27 cellular contexts compared by ENCODE assay signal in genomic region chr4:143256456-143256855, GRCh38.
"Had no signal": no experiment of that assay in that cellular context is flagged by ENCODE, and none has a peak within 500 bp of the region (broad histone marks: within the 10 kb centered on the region; RNA-seq: fewer than 3 reads in every experiment).

No MANE protein-coding gene starts in this region.

- H3K27ac Mint-ChIP-seq: activated CD4-positive, alpha-beta T cell treated with anti-CD3 and anti-CD28 coated beads for 36 hours; activated CD4-positive, alpha-beta T cell treated with anti-CD3 and anti-CD28 coated beads, Interleukin-2, amount 10 ng/mL, durations not matched to agents 7 days and 5 days; activated CD8-positive, alpha-beta T cell treated with anti-CD3 and anti-CD28 coated beads, Interleukin-2, amount 10 ng/mL, durations not matched to agents 7 days and 5 days; activated naive CD4-positive, alpha-beta T cell treated with anti-CD3 and anti-CD28 coated beads, Interleukin-2, amount 50 U/mL, for 24 hours; activated naive CD8-positive, alpha-beta T cell treated with anti-CD3 and anti-CD28 coated beads, Interleukin-2, amount 10 ng/mL, durations not matched to agents 7 days and 5 days; activated T-helper 2 cell treated with anti-CD3 and anti-CD28 coated beads, Interferon-gamma antibody, Interleukin-2, Interleukin-4, amounts not matched to agents 10 μg/mL and 5 μg/mL and 100 μg/mL, durations not matched to agents 14 hours and 24 hours and 36 hours; T-helper 1 cell treated with Interleukin-12 subunit alpha and Interleukin-12 subunit beta and Interleukin-4 antibody, amounts not matched to agents 30 μg/mL and 1 μg/mL, for 36 hours; T-helper 2 cell treated with Interferon-gamma antibody and Interleukin-4, amounts not matched to agents 5 μg/mL and 100 μg/mL, for 36 hours had no signal

- H3K36me3 Mint-ChIP-seq: activated naive CD4-positive, alpha-beta T cell treated with anti-CD3 and anti-CD28 coated beads, Interleukin-2, amount 50 U/mL, for 24 hours had no signal

- ATAC-seq: activated CD4-positive, alpha-beta T cell treated with anti-CD3 and anti-CD28 coated beads for 36 hours; activated CD8-positive, alpha-beta T cell treated with anti-CD3 and anti-CD28 coated beads, Interleukin-2, amount 10 ng/mL, durations not matched to agents 7 days and 5 days; body of pancreas had no signal

- H3K36me3 ChIP-seq: SJCRH30 had no signal

- DNase-seq: activated CD4-positive, alpha-beta T cell treated with anti-CD3 and anti-CD28 coated beads for 36 hours; activated CD4-positive, alpha-beta T cell treated with anti-CD3 and anti-CD28 coated beads, Interleukin-2, amount 10 ng/mL, durations not matched to agents 7 days and 5 days; activated CD4-positive, alpha-beta T cell treated with anti-CD3 and anti-CD28 coated beads, Interleukin-2, amount 50 U/mL, for 48 hours; activated CD8-positive, alpha-beta T cell treated with anti-CD3 and anti-CD28 coated beads, Interleukin-2, amount 10 ng/mL, durations not matched to agents 7 days and 5 days; activated gamma-delta T cell; activated naive CD4-positive, alpha-beta T cell treated with Interleukin-2 at 50 U/mL for 16 hours; activated naive CD8-positive, alpha-beta T cell treated with anti-CD3 and anti-CD28 coated beads, Interleukin-2, amount 10 ng/mL, durations not matched to agents 7 days and 5 days; activated T-cell treated with anti-CD3 and anti-CD28 coated beads, Interleukin-2, amount 50 U/mL, for 24 hours; amygdala; body of pancreas; central memory CD4-positive, alpha-beta T cell; NCI-H1105; NCI-H1417 treated with DMSO at 0.1 percent for 48 hours; NCI-H1694; NCI-H2029; NCI-H345; NCI-H526; NCI-H748 treated with DMSO at 0.1 percent for 48 hours; NK-92 treated with Interleukin-12 subunit alpha and Interleukin-12 subunit beta, amount 100 ng/mL, for 24 hours; SHP77; SJCRH30 had no signal

- H3K27me3 ChIP-seq: body of pancreas, SJCRH30 had no signal

- H3K9me3 ChIP-seq: body of pancreas, SJCRH30 had no signal

- H3K4me3 Mint-ChIP-seq: activated CD4-positive, alpha-beta T cell treated with anti-CD3 and anti-CD28 coated beads for 36 hours; activated CD4-positive, alpha-beta T cell treated with anti-CD3 and anti-CD28 coated beads, Interleukin-2, amount 10 ng/mL, durations not matched to agents 7 days and 5 days; activated CD8-positive, alpha-beta T cell treated with anti-CD3 and anti-CD28 coated beads, Interleukin-2, amount 10 ng/mL, durations not matched to agents 7 days and 5 days; activated naive CD4-positive, alpha-beta T cell treated with anti-CD3 and anti-CD28 coated beads, Interleukin-2, amount 50 U/mL, for 24 hours; activated naive CD8-positive, alpha-beta T cell treated with anti-CD3 and anti-CD28 coated beads, Interleukin-2, amount 10 ng/mL, durations not matched to agents 7 days and 5 days; activated T-cell treated with anti-CD3 and anti-CD28 coated beads, Interleukin-2, amount 50 U/mL, for 24 hours; T-helper 1 cell treated with Interleukin-12 subunit alpha and Interleukin-12 subunit beta and Interleukin-4 antibody, amounts not matched to agents 30 μg/mL and 1 μg/mL, for 36 hours; T-helper 2 cell treated with Interferon-gamma antibody and Interleukin-4, amounts not matched to agents 5 μg/mL and 100 μg/mL, for 36 hours had no signal

- H3K9me3 Mint-ChIP-seq: activated naive CD4-positive, alpha-beta T cell treated with anti-CD3 and anti-CD28 coated beads, Interleukin-2, amount 50 U/mL, for 24 hours; activated T-cell treated with anti-CD3 and anti-CD28 coated beads, Interleukin-2, amount 50 U/mL, for 24 hours; activated T-helper 2 cell treated with anti-CD3 and anti-CD28 coated beads, Interferon-gamma antibody, Interleukin-2, Interleukin-4, amounts not matched to agents 10 μg/mL and 5 μg/mL and 100 μg/mL, durations not matched to agents 14 hours and 24 hours and 36 hours; T-helper 1 cell treated with Interleukin-12 subunit alpha and Interleukin-12 subunit beta and Interleukin-4 antibody, amounts not matched to agents 30 μg/mL and 1 μg/mL, for 36 hours; T-helper 2 cell treated with Interferon-gamma antibody and Interleukin-4, amounts not matched to agents 5 μg/mL and 100 μg/mL, for 36 hours had no signal

- H3K4me1 ChIP-seq: body of pancreas, SJCRH30 had no signal

- H3K4me1 Mint-ChIP-seq: activated CD4-positive, alpha-beta T cell treated with anti-CD3 and anti-CD28 coated beads, Interleukin-2, amount 10 ng/mL, durations not matched to agents 7 days and 5 days; activated naive CD4-positive, alpha-beta T cell treated with anti-CD3 and anti-CD28 coated beads, Interleukin-2, amount 50 U/mL, for 24 hours had no signal

- H3K27ac ChIP-seq: body of pancreas, KMS-11, SJCRH30, SK-N-MC had no signal

- H3K4me3 ChIP-seq: body of pancreas, SJCRH30, SK-N-MC had no signal

- H3K27me3 Mint-ChIP-seq: activated CD4-positive, alpha-beta T cell treated with anti-CD3 and anti-CD28 coated beads for 36 hours; activated naive CD8-positive, alpha-beta T cell treated with anti-CD3 and anti-CD28 coated beads, Interleukin-2, amount 10 ng/mL, durations not matched to agents 7 days and 5 days had no signal
